20 cellular contexts compared by ENCODE assay signal in genomic region chrX:8447367-8447766, GRCh38. TPM values are rescaled to one million over a fixed set of nuclear protein-coding genes. Genes with fewer than 3 reads are reported as not detected.
DNase-seq lines count a peak whose midpoint lies in the region; ATAC-seq and FAIRE-seq lines count a peak whose summit lies in the region.
"Had no signal": no experiment of that assay in that cellular context is flagged by ENCODE, and none has a peak within 500 bp of the region (broad histone marks: within the 10 kb centered on the region; RNA-seq: fewer than 3 reads in every experiment).

No MANE protein-coding gene starts in this region.

- no peak for ATAC-seq in HG03442 (IDR thresholded peaks at IDR 0.05; ENCODE audit: unreplicated experiment)

- DNase-seq in foreskin melanocyte (peak; percentile 1), mesenteric fat pad (ENCODE audit: low spot score) (no peak), D341Med (ENCODE audit: low spot score) (no peak)
- DNase-seq: 8988T; ACHN; BE2C; C1 segment of cervical spinal cord; CD4-positive, alpha-beta memory T cell; CD4-positive, CD25-positive, alpha-beta regulatory T cell; CD8-positive, alpha-beta memory T cell; COR-L47; DMS79 treated with DMSO at 0.1 percent for 48 hours; GF-D8 had no signal

- FAIRE-seq in colon (lab: Jason Lieb, UNC): peak; percentile 49
- FAIRE-seq: A204.1, D721Med, G401.6, GM12891, GM19239 had no signal

RNA-seq across cellular contexts. Expression of gene VCX3B, which starts 17.3 kb away (rescaled TPM):
- total RNA-seq in mesenteric fat pad: not detected
- total RNA-seq: CD4-positive, alpha-beta memory T cell; CD4-positive, CD25-positive, alpha-beta regulatory T cell; CD8-positive, alpha-beta memory T cell had no signal
